In the genomic region with DNA sequence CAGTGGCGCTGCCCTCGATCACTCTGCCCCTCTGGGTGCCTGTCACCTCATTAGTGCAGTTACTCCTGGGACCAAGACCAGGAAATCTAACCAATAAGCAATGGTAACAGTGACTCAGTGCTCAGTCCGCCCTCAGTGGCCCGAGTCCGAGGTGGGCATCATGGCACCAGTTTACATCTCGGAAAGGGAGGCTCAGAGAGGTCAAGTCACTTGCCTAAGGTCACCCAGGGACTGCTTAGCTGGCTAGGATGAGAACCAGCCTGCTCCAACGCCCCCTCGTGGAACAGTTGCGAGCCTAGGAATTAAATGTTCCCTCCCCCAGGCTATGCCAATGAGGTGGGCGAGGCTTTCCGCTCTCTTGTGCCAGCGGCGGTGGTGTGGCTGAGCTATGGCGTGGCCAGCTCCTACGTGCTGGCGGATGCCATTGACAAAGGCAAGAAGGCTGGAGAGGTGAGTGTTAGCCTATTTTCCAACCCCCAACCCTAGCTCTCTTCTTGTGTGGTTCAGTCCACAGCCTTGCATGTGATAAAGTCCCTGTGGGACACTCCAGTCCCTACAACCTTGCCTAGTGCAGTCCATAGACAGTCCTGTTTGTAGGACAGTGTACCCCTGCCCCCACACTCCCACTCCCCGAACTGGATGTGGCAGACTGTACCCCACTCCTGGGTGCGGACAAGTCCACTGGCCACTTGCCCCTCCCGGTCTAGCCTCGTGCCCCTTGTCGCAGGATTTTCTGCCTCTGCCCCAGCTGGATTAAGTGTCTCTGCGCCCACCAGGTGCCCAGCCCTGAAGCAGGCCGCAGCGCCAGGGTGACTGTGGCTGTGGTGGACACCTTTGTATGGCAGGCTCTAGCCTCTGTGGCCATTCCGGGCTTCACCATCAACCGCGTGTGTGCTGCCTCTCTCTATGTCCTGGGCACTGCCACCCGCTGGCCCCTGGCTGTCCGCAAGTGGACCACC, we compare ENCODE assay signal across 8 cellular contexts. TPM values are rescaled to one million over a fixed set of nuclear protein-coding genes. Genes with fewer than 3 reads are reported as not detected.
A peak's percentile ranks its signal among the peaks of the same experiment; 100 is the strongest.
DNase-seq lines count a peak whose midpoint lies in the region; ATAC-seq and TF ChIP-seq lines count a peak whose summit lies in the region.

No MANE protein-coding gene starts in this region.

- peak overlapping the region; percentile 86 for H3K27ac Mint-ChIP-seq in type B pancreatic cell

- H3K4me3 Mint-ChIP-seq in type B pancreatic cell = peak overlapping the region; percentile 94

- intact Hi-C loops in heart left ventricle (cut with DNase I) (loop anchor here in 4 of 10 donors (5.0 to 10.0 kb wide), 3 partner anchors 158 to 178 kb away; a partner anchor contains a TSS), posterior vena cava (cut with DNase I) (no loop called here)

- H3K27me3 Mint-ChIP-seq in type B pancreatic cell = no peaks in the 10 kb centered on the region

- no peaks in the 10 kb centered on the region for H3K9me3 ChIP-seq in heart left ventricle

- H3K27me3 ChIP-seq in heart left ventricle = no peaks in the 10 kb centered on the region

- H3K27ac ChIP-seq in heart left ventricle = peak overlapping the region in 9 of 12 donors; percentile 53 to 98 (median 76)

- H3K36me3 ChIP-seq in heart left ventricle = no peaks in the 10 kb centered on the region

- H3K4me1 Mint-ChIP-seq in type B pancreatic cell (ENCODE audit: unreplicated experiment) = peaks cover 18% of the 10 kb centered on the region

- no peaks in the 10 kb centered on the region for H3K9me3 Mint-ChIP-seq in type B pancreatic cell

- ATAC-seq in heart left ventricle = peak in 3 of 4 donors; percentile 10 to 23 (median 19)
- no peak for ATAC-seq in HG03159 (IDR thresholded peaks at IDR 0.05; ENCODE audit: unreplicated experiment)

- no peaks in the 10 kb centered on the region for H3K36me3 Mint-ChIP-seq in type B pancreatic cell

- peaks cover 4 to 43% (median 31%) of the 10 kb centered on the region in 12 donors for H3K4me1 ChIP-seq in heart left ventricle

- H3K4me3 ChIP-seq in heart left ventricle = peak overlapping the region; percentile 53 to 88 (median 73)

- no peak for TF ChIP-seq POLR2A in heart left ventricle (IDR thresholded peaks at IDR 0.05)

- WGBS in heart left ventricle, 4 donors = 56 to 63% (median 60%) methylated on average over 15 to 29 of the region's 29 CpGs

- TF ChIP-seq CTCF in heart left ventricle (IDR thresholded peaks at IDR 0.05) (peak; percentile 20 to 70 (median 52)), type B pancreatic cell (conservative IDR thresholded peaks at IDR 0.05) (peak; percentile 78)

- DNase-seq in EL (peak; percentile 80), NCI-H1092 (lab: John Stamatoyannopoulos, UW) (peak; percentile 69), SW480 (ENCODE audit: low spot score) (peak; percentile 87), heart left ventricle (peak; percentile 73 to 85 (median 84)), posterior vena cava (ENCODE audit: low spot score) (peak; percentile 94), type B pancreatic cell (ENCODE audit: extremely low spot score, unreplicated experiment) (peak; percentile 79)
- DNase-seq in activated naive CD8-positive, alpha-beta T cell treated with anti-CD3 and anti-CD28 coated beads, Interleukin-2, amount 50 U/mL, for 16 hours (ENCODE audit: low read depth, low spot score) = peak; percentile 72

RNA-seq across cellular contexts. Expression of a gene that starts 1.1 kb away (rescaled TPM):
- total RNA-seq in heart left ventricle (10 to 100 TPM in 7 of 9 donors, 1 to 10 TPM in 2; 5.0 to 44.0 (median 15.9) TPM), posterior vena cava (1 to 10 TPM; 3.5 to 3.7 TPM), type B pancreatic cell (ENCODE audit: low replicate concordance) (16.1 and 20.6 TPM in 2 replicates)
- 100 to 1,000 TPM in 1 of 2 donors, 10 to 100 TPM in 1; 36.2 to 139 TPM for polyA plus RNA-seq in heart left ventricle

RNA-seq across cellular contexts. Expression of a gene that starts 29.9 kb away (rescaled TPM):
- total RNA-seq in heart left ventricle (1 to 10 TPM in 5 of 9 donors, under 1 TPM in 4; 0.35 to 3.9 (median 1.6) TPM), posterior vena cava (10 to 100 TPM in 1 of 2 donors, 1 to 10 TPM in 1; 8.0 to 10.9 TPM), type B pancreatic cell (ENCODE audit: low replicate concordance) (7.9 and 9.6 TPM in 2 replicates)
- 10 to 100 TPM in 1 of 2 donors, under 1 TPM in 1; 0.30 to 11.2 TPM for polyA plus RNA-seq in heart left ventricle

RNA-seq across cellular contexts. Expression of a gene that starts 39.5 kb away (rescaled TPM):
- total RNA-seq in heart left ventricle (10 to 100 TPM in 1 of 9 donors, 1 to 10 TPM in 8; 3.3 to 12.2 (median 6.7) TPM), posterior vena cava (10 to 100 TPM in 1 of 2 donors, 1 to 10 TPM in 1; 9.3 to 15.6 TPM), type B pancreatic cell (ENCODE audit: low replicate concordance) (16.9 and 29.2 TPM in 2 replicates)
- polyA plus RNA-seq in heart left ventricle = 1 to 10 TPM; 4.2 to 7.0 TPM

RNA-seq across cellular contexts. Expression of a gene that starts 45.1 kb away (rescaled TPM):
- total RNA-seq in heart left ventricle (not detected), posterior vena cava (not detected), type B pancreatic cell (ENCODE audit: low replicate concordance) (not detected in 2 replicates)
- not detected for polyA plus RNA-seq in heart left ventricle
